19 cellular contexts compared by ENCODE assay signal in genomic region chr3:52149726-52150125, GRCh38. TPM values are rescaled to one million over a fixed set of nuclear protein-coding genes. Genes with fewer than 3 reads are reported as not detected.
DNase-seq lines count a peak whose midpoint lies in the region; ATAC-seq, FAIRE-seq and TF ChIP-seq lines count a peak whose summit lies in the region.
"Had no signal": no experiment of that assay in that cellular context is flagged by ENCODE, and none has a peak within 500 bp of the region (broad histone marks: within the 10 kb centered on the region; RNA-seq: fewer than 3 reads in every experiment).

No MANE protein-coding gene starts in this region.

- peaks cover 4% of the 10 kb centered on the region for H4K20me1 ChIP-seq in Loucy (ENCODE audit: insufficient read depth, low read length, poor library complexity, severe bottlenecking)

- H3F3A ChIP-seq in Loucy (ENCODE audit: low read depth) = no peaks in the 10 kb centered on the region

- peaks cover 29 to 53% of the 10 kb centered on the region in 2 donors for H3K36me3 Mint-ChIP-seq in CD14-positive monocyte

- TF ChIP-seq CTCF in CD14-positive monocyte (IDR thresholded peaks at IDR 0.05) (no peak), Loucy (conservative IDR thresholded peaks at IDR 0.05; ENCODE audit: low read length) (no peak), spleen (IDR thresholded peaks at IDR 0.05 in 8 of 11, conservative IDR thresholded peaks at IDR 0.05 in 3 of 11) (no peak)

- no peak for TF ChIP-seq POLR2A in spleen (IDR thresholded peaks at IDR 0.05)

- H3K27me3 ChIP-seq in Loucy (ENCODE audit: insufficient read depth, low read length, poor library complexity, severe bottlenecking) (no peaks in the 10 kb centered on the region), spleen (replicated peaks in 1 of 7) (no peaks in the 10 kb centered on the region), small intestine (ENCODE audit: control insufficient read depth in 2 of 2, insufficient read depth in 2 of 2, low read length in 2 of 2) (no peaks in the 10 kb centered on the region)
- no peaks in the 10 kb centered on the region for H3K27me3 ChIP-seq in effector memory CD4-positive, alpha-beta T cell (replicated peaks; ENCODE audit: control insufficient read depth, insufficient read depth, low read length, poor library complexity, severe bottlenecking)

- no peak for ATAC-seq in esophagus mucosa
- ATAC-seq: GM12878, GM23338, HCT116 had no signal

- no peaks in the 10 kb centered on the region for H3K9me2 ChIP-seq in Loucy (replicated peaks; ENCODE audit: low read depth, low read length)

- peak overlapping the region; percentile 49 for H3K9ac ChIP-seq in Loucy (ENCODE audit: low read depth, low read length, poor library complexity, severe bottlenecking)

- H3K79me2 ChIP-seq in Loucy (ENCODE audit: insufficient read depth, low read length) = peaks cover 39% of the 10 kb centered on the region

- no peaks in the 10 kb centered on the region for H3K9me3 Mint-ChIP-seq in CD14-positive monocyte
- H3K9me3 Mint-ChIP-seq: CD4-positive, alpha-beta T cell; CD8-positive, alpha-beta memory T cell; GM23338; H9 had no signal

- intact Hi-C loops in CD14-positive monocyte (cut with micrococcal nuclease) = loop anchor here in 1 of 2 donors (5.0 kb wide), 1 partner anchor 48 kb away; the partner anchor contains the start of gene ALAS1
- intact Hi-C loops in spleen (cut with DNase I; ENCODE audit: low total_unique reads) = no loop called here

- H3K4me3 ChIP-seq in Loucy (ENCODE audit: low read length, poor library complexity, severe bottlenecking) (no peak overlapping the region), spleen (no peak overlapping the region), small intestine (ENCODE audit: low read depth in 1 of 2, low read length in 2 of 2) (no peak overlapping the region)
- H3K4me3 ChIP-seq in effector memory CD4-positive, alpha-beta T cell (ENCODE audit: insufficient read depth, low read depth, low read length, poor library complexity, severe bottlenecking) = no peak overlapping the region
- H3K4me3 ChIP-seq: GM12878, GM23338 had no signal

- H2AFZ ChIP-seq in Loucy (ENCODE audit: low read length) = no peak overlapping the region
- H2AFZ ChIP-seq: GM23338 had no signal

- FAIRE-seq in small intestine (lab: Jason Lieb, UNC) = no peak
- FAIRE-seq: D721Med, GM12878, GM19239 had no signal

- peak; percentile 24 for DNase-seq in CD14-positive monocyte (ENCODE audit: low spot score)
- DNase-seq in spleen = peak; percentile 67
- no peak for DNase-seq in small intestine
- DNase-seq in effector memory CD4-positive, alpha-beta T cell = no peak
- DNase-seq: CD4-positive, alpha-beta T cell; CD8-positive, alpha-beta memory T cell; DMS 273 treated with DMSO at 0.1 percent for 48 hours; DMS79; EL; GDM1; H9 had no signal

- peak overlapping the region in 1 of 7 donors; percentile 41 for H3K27ac Mint-ChIP-seq in CD14-positive monocyte
- H3K27ac Mint-ChIP-seq: CD4-positive, alpha-beta T cell; GM23338; H9 had no signal

- H3K9me3 ChIP-seq in Loucy (ENCODE audit: insufficient read depth, low read depth, low read length) (no peaks in the 10 kb centered on the region), spleen (no peaks in the 10 kb centered on the region), small intestine (ENCODE audit: control insufficient read depth, low read depth) (no peaks in the 10 kb centered on the region)
- H3K9me3 ChIP-seq in effector memory CD4-positive, alpha-beta T cell (ENCODE audit: control insufficient read depth, low read length) = no peaks in the 10 kb centered on the region

- no peaks in the 10 kb centered on the region for H3K27me3 Mint-ChIP-seq in CD14-positive monocyte (ENCODE audit: low read depth in 3 of 3)
- H3K27me3 Mint-ChIP-seq: CD4-positive, alpha-beta T cell; CD8-positive, alpha-beta memory T cell had no signal

- no peak overlapping the region for H3K4me2 ChIP-seq in Loucy (ENCODE audit: low read depth, low read length, poor library complexity, severe bottlenecking)
- H3K4me2 ChIP-seq: GM23338 had no signal

- peaks cover 19% of the 10 kb centered on the region for H3K4me1 ChIP-seq in Loucy (ENCODE audit: insufficient read depth, low read length, poor library complexity, severe bottlenecking)
- peaks cover 6 to 19% (median 11%) of the 10 kb centered on the region in 6 donors for H3K4me1 ChIP-seq in spleen
- no peaks in the 10 kb centered on the region for H3K4me1 ChIP-seq in small intestine (ENCODE audit: control insufficient read depth in 2 of 2, insufficient read depth in 1 of 2, low read depth in 1 of 2, low read length in 1 of 2)
- H3K4me1 ChIP-seq in effector memory CD4-positive, alpha-beta T cell (ENCODE audit: control insufficient read depth, insufficient read depth, low read length, poor library complexity, severe bottlenecking) = peaks cover 5% of the 10 kb centered on the region

- peaks cover 12% of the 10 kb centered on the region for H3K4me1 Mint-ChIP-seq in CD14-positive monocyte

- H3K27ac ChIP-seq in spleen = no peak overlapping the region
- no peak overlapping the region for H3K27ac ChIP-seq in small intestine (ENCODE audit: low read depth in 1 of 2, low read length in 1 of 2)
- no peak overlapping the region for H3K27ac ChIP-seq in effector memory CD4-positive, alpha-beta T cell (ENCODE audit: insufficient read depth, low read length, poor library complexity, severe bottlenecking)
- H3K27ac ChIP-seq: C4-2B had no signal

- WGBS in spleen, 5 donors = 96 to 100% (median 98%) methylated on average over 6 to 11 of the region's 11 CpGs
- 96 to 97% (median 97%) methylated on average over 11 of the region's 11 CpGs for WGBS in small intestine, 3 donors

- H3K36me3 ChIP-seq in Loucy (ENCODE audit: insufficient read depth, low read length) (peaks cover 49% of the 10 kb centered on the region; the same call in 1 of the 2 replicates), spleen (peaks cover 0 to 51% (median 0%) of the 10 kb centered on the region in 6 donors), small intestine (ENCODE audit: control insufficient read depth in 2 of 2, insufficient read depth in 2 of 2, low read length in 2 of 2) (no peaks in the 10 kb centered on the region)
- no peaks in the 10 kb centered on the region for H3K36me3 ChIP-seq in effector memory CD4-positive, alpha-beta T cell (ENCODE audit: control insufficient read depth, insufficient read depth, low read length)

- peak overlapping the region in 1 of 2 donors; percentile 31 for H3K4me3 Mint-ChIP-seq in CD14-positive monocyte
- H3K4me3 Mint-ChIP-seq: CD4-positive, alpha-beta T cell; CD8-positive, alpha-beta memory T cell; GM23338; H9 had no signal

RNA-seq across cellular contexts. Expression of gene POC1A, which starts 4.5 kb away (rescaled TPM):
- polyA plus RNA-seq in CD14-positive monocyte = 1 to 10 TPM; 1.2 to 2.0 TPM
- total RNA-seq in spleen = 1 to 10 TPM; 1.6 to 4.4 (median 2.5) TPM
- polyA plus RNA-seq in spleen = 1 to 10 TPM; 2.4 to 3.2 (median 3.2) TPM
- polyA plus RNA-seq in small intestine = 10 to 100 TPM in 1 of 3 donors, 1 to 10 TPM in 2; 2.7 to 19.4 (median 4.1) TPM
- 8.4 TPM for total RNA-seq in esophagus mucosa

RNA-seq across cellular contexts. Expression of gene ALAS1, which starts 48.2 kb away (rescaled TPM):
- 10 to 100 TPM; 20.9 to 38.7 TPM for polyA plus RNA-seq in CD14-positive monocyte
- total RNA-seq in spleen = 10 to 100 TPM; 25.3 to 40.8 (median 33.8) TPM
- polyA plus RNA-seq in spleen = 10 to 100 TPM; 13.0 to 25.3 (median 15.4) TPM
- 10 to 100 TPM; 40.9 to 99.7 (median 85.0) TPM for polyA plus RNA-seq in small intestine
- total RNA-seq in esophagus mucosa = 45.2 TPM

Comparison
In these comparisons a context has a peak if more than half of its experiments do, and no peak if none do; other contexts are left out.
1. DNase-seq: peak in CD14-positive monocyte (single experiment) and spleen (single experiment); none in small intestine (single experiment) and effector memory CD4-positive, alpha-beta T cell (0 of 3).